9 cellular contexts compared by ENCODE assay signal in the genomic region with DNA sequence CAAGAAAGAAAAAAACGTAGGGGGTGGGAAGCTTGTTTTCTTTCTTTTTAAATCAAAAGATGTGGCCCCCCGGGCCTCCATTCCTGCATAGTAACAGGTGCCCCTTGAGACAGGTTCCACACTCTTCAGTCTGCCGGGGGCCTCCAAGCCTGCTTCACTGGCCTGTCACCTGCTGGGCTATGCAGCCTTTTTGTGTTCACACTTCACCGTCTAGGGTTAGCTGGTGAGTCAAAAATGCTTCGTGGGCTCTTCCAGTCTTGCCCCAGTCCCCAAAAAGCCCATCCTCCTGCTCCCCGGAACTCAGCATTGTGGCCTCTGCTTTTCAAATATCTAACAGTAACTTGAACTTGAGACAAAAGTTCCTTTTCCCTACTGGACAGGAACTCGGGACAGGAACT.
DNase-seq lines count a peak whose midpoint lies in the region; ATAC-seq and TF ChIP-seq lines count a peak whose summit lies in the region.
"Had no signal": no experiment of that assay in that cellular context is flagged by ENCODE, and none has a peak within 500 bp of the region (broad histone marks: within the 10 kb centered on the region; RNA-seq: fewer than 3 reads in every experiment).

No MANE protein-coding gene starts in this region.

- peak overlapping the region; percentile 93 for H3K27ac Mint-ChIP-seq in stimulated activated memory B cell treated with anti-CD40 and anti-IgM and Interleukin-4, amounts not matched to agents 10 μg/mL and 1 μg/mL and 100 μg/mL, for 72 hours

- peak; percentile 0 for ATAC-seq in left ventricle myocardium superior
- no peak for ATAC-seq in stimulated activated memory B cell treated with anti-CD40 and anti-IgM and Interleukin-4, amounts not matched to agents 10 μg/mL and 1 μg/mL and 100 μg/mL, for 72 hours

- TF ChIP-seq CTCF in RWPE1 (conservative IDR thresholded peaks at IDR 0.05; ENCODE audit: low read depth): no peak

- peaks cover 62% of the 10 kb centered on the region for H3K36me3 Mint-ChIP-seq in stimulated activated memory B cell treated with anti-CD40 and anti-IgM and Interleukin-4, amounts not matched to agents 10 μg/mL and 1 μg/mL and 100 μg/mL, for 72 hours

- H3K4me3 Mint-ChIP-seq in stimulated activated memory B cell treated with anti-CD40 and anti-IgM and Interleukin-4, amounts not matched to agents 10 μg/mL and 1 μg/mL and 100 μg/mL, for 72 hours: peak overlapping the region; percentile 41

- peaks cover 58% of the 10 kb centered on the region for H3K4me1 Mint-ChIP-seq in stimulated activated memory B cell treated with anti-CD40 and anti-IgM and Interleukin-4, amounts not matched to agents 10 μg/mL and 1 μg/mL and 100 μg/mL, for 72 hours

- DNase-seq in LHCN-M2 (ENCODE audit: low read depth) (peak; percentile 19), left ventricle myocardium superior (no peak), RWPE1 (ENCODE audit: low spot score) (no peak), NOMO-1 (lab: John Stamatoyannopoulos, UW; ENCODE audit: unreplicated experiment in 2 of 2) (no peak), DMS53 treated with DMSO at 0.1 percent for 48 hours (lab: John Stamatoyannopoulos, UW; ENCODE audit: unreplicated experiment) (no peak), OCI-M1 (lab: John Stamatoyannopoulos, UW) (no peak)
- peak; percentile 62 for DNase-seq in activated effector memory CD4-positive, alpha-beta T cell treated with anti-CD3 and anti-CD28 coated beads, Interleukin-2, amount 50 U/mL, for 16 hours
- DNase-seq: NCI-H2107 had no signal

- no peak overlapping the region for H3K27ac ChIP-seq in RWPE1

- CTCF ChIA-PET in RWPE1 (lab: Yijun Ruan, JAX): interaction anchor here (0.6 to 3.0 kb wide), 3 partner anchors 41 to 210 kb away, joined by 4 to 14 read pairs (median 6); no protein-coding TSS in a partner anchor

- POLR2A ChIA-PET in RWPE1 (lab: Yijun Ruan, JAX; ENCODE audit: low non-redundant PET): no interaction called here

- intact Hi-C loops in left ventricle myocardium superior (cut with micrococcal nuclease): no loop called here

- no peaks in the 10 kb centered on the region for H3K27me3 Mint-ChIP-seq in stimulated activated memory B cell treated with anti-CD40 and anti-IgM and Interleukin-4, amounts not matched to agents 10 μg/mL and 1 μg/mL and 100 μg/mL, for 72 hours

- H3K9me3 Mint-ChIP-seq in stimulated activated memory B cell treated with anti-CD40 and anti-IgM and Interleukin-4, amounts not matched to agents 10 μg/mL and 1 μg/mL and 100 μg/mL, for 72 hours: no peaks in the 10 kb centered on the region

Comparison
In these comparisons a context has a peak if more than half of its experiments do, and no peak if none do; other contexts are left out.
1. DNase-seq: peak in LHCN-M2 (single experiment) and activated effector memory CD4-positive, alpha-beta T cell treated with anti-CD3 and anti-CD28 coated beads, Interleukin-2, amount 50 U/mL, for 16 hours (single experiment); none in left ventricle myocardium superior (single experiment), RWPE1 (single experiment), NOMO-1 (0 of 2), DMS53 treated with DMSO at 0.1 percent for 48 hours (single experiment) and OCI-M1 (single experiment).